Comparison of ENCODE assay signal across 18 cellular contexts in genomic region chr18:70448588-70448987, GRCh38.
"Had no signal": no experiment of that assay in that cellular context is flagged by ENCODE, and none has a peak within 500 bp of the region (broad histone marks: within the 10 kb centered on the region; RNA-seq: fewer than 3 reads in every experiment).

No MANE protein-coding gene starts in this region.

- H3K27ac ChIP-seq: heart left ventricle, psoas muscle, right lobe of liver, suprapubic skin, thyroid gland had no signal

- DNase-seq: dermis blood vessel endothelial cell; heart left ventricle; hypothalamus; kidney glomerular epithelial cell; naive thymus-derived CD4-positive, alpha-beta T cell; nephron progenitor cell; psoas muscle; retina; right lobe of liver; stimulated activated CD4-positive, alpha-beta T cell treated with anti-CD3 and anti-CD28 coated beads, Interleukin-4, amount 100 ng/mL, for 1 hour; stimulated activated CD8-positive, alpha-beta memory T cell treated with anti-CD3 and anti-CD28 coated beads, Interleukin-4, amount 100 ng/mL, for 48 hours; stimulated activated naive CD8-positive, alpha-beta T cell treated with anti-CD3 and anti-CD28 coated beads, Interleukin-15, Interleukin-2, amounts not matched to agents 100 U/mL and 50 U/mL, for 24 hours; thyroid gland had no signal

- H3K4me3 ChIP-seq: heart left ventricle, psoas muscle, right lobe of liver, suprapubic skin, thyroid gland had no signal

- H3K9me3 ChIP-seq: suprapubic skin, thyroid gland had no signal

- H3K27me3 ChIP-seq: heart left ventricle, right lobe of liver, suprapubic skin, thyroid gland had no signal

- ATAC-seq: heart left ventricle; naive thymus-derived CD4-positive, alpha-beta T cell; psoas muscle; right lobe of liver; stimulated activated effector memory CD8-positive, alpha-beta T cell treated with anti-CD3 and anti-CD28 coated beads, Interleukin-12 subunit alpha, Interleukin-12 subunit beta, amount 100 ng/mL, for 72 hours; stimulated activated naive CD8-positive, alpha-beta T cell treated with anti-CD3 and anti-CD28 coated beads, Interleukin-15, Interleukin-2, amounts not matched to agents 100 U/mL and 50 U/mL, for 24 hours had no signal

- H3K36me3 ChIP-seq: heart left ventricle, right lobe of liver, suprapubic skin, thyroid gland had no signal

- H3K4me1 ChIP-seq: heart left ventricle, psoas muscle, right lobe of liver, suprapubic skin, thyroid gland had no signal

- FAIRE-seq: endothelial cell of umbilical vein, islet of Langerhans, urothelium cell line had no signal
